Comparison of ENCODE assay signal across 9 cellular contexts in genomic region chr17:31392002-31392855, GRCh38. TPM values are rescaled to one million over a fixed set of nuclear protein-coding genes. Genes with fewer than 3 reads are reported as not detected.
A peak's percentile ranks its signal among the peaks of the same experiment; 100 is the strongest.
DNase-seq lines count a peak whose midpoint lies in the region; ATAC-seq and TF ChIP-seq lines count a peak whose summit lies in the region.
"Had no signal": no experiment of that assay in that cellular context is flagged by ENCODE, and none has a peak within 500 bp of the region (broad histone marks: within the 10 kb centered on the region; RNA-seq: fewer than 3 reads in every experiment).

No MANE protein-coding gene starts in this region.

- DNase-seq in DMS79 (lab: John Stamatoyannopoulos, UW) (peak; percentile 22), NT2/D1 (ENCODE audit: low read depth, low spot score) (no peak), esophagus muscularis mucosa (ENCODE audit: extremely low spot score) (peak; percentile 57), prostate gland (ENCODE audit: low spot score) (no peak), KBM-7 (no peak), left colon (no peak)
- no peak for DNase-seq in stimulated activated naive CD4-positive, alpha-beta T cell treated with Interleukin-2 at 50 U/mL for 16 hours (lab: John Stamatoyannopoulos, UW)
- DNase-seq: T1000 had no signal

- no peak for ATAC-seq in GM18873 (IDR thresholded peaks at IDR 0.05; ENCODE audit: low FRiP score, unreplicated experiment)
- ATAC-seq in left colon = no peak

- H3K4me3 ChIP-seq in NT2/D1 (ENCODE audit: insufficient read length, low read depth) = peak overlapping the region; percentile 37
- H3K4me3 ChIP-seq in esophagus muscularis mucosa = peak overlapping the region; percentile 48 to 62 (median 50)
- peak overlapping the region; percentile 32 to 37 for H3K4me3 ChIP-seq in prostate gland

- no peaks in the 10 kb centered on the region for H3K36me3 ChIP-seq in NT2/D1 (ENCODE audit: insufficient read depth, insufficient read length, low read length)
- no peaks in the 10 kb centered on the region for H3K36me3 ChIP-seq in esophagus muscularis mucosa
- no peaks in the 10 kb centered on the region for H3K36me3 ChIP-seq in prostate gland

- H3K9me3 ChIP-seq in NT2/D1 (ENCODE audit: insufficient read depth, low read length) (no peaks in the 10 kb centered on the region), esophagus muscularis mucosa (no peaks in the 10 kb centered on the region), prostate gland (no peaks in the 10 kb centered on the region)

- in situ Hi-C loops in KBM-7 (cut with MboI; ENCODE audit: low pct_unique_long_range_greater_than_20kb, low sequenced_read_pairs) = no loop called here

- 73% methylated on average over 11 of the region's 52 CpGs for WGBS in esophagus muscularis mucosa
- WGBS in prostate gland = 21% methylated on average over 45 of the region's 52 CpGs

- no peak for TF ChIP-seq POLR2A in esophagus muscularis mucosa (IDR thresholded peaks at IDR 0.05; ENCODE audit: low read depth)
- no peak for TF ChIP-seq POLR2A in prostate gland (IDR thresholded peaks at IDR 0.05)

- peaks cover 5% of the 10 kb centered on the region for H3K4me1 ChIP-seq in NT2/D1 (ENCODE audit: insufficient read depth, insufficient read length)
- H3K4me1 ChIP-seq in esophagus muscularis mucosa = peaks cover 11 to 20% (median 16%) of the 10 kb centered on the region in 4 donors
- no peaks in the 10 kb centered on the region for H3K4me1 ChIP-seq in prostate gland (replicated peaks)

- no peak overlapping the region for H3K27ac ChIP-seq in esophagus muscularis mucosa (replicated peaks in 1 of 4)
- no peak overlapping the region for H3K27ac ChIP-seq in prostate gland

- intact Hi-C loops in esophagus muscularis mucosa (cut with DNase I) = no loop called here
- intact Hi-C loops in prostate gland (cut with DNase I) = no loop called here
- intact Hi-C loops in left colon (cut with DNase I, micrococcal nuclease) = no loop called here

- H3K27me3 ChIP-seq in NT2/D1 (ENCODE audit: insufficient read depth, insufficient read length) (peaks cover 22% of the 10 kb centered on the region), esophagus muscularis mucosa (peaks cover 3 to 85% (median 26%) of the 10 kb centered on the region in 4 donors), prostate gland (replicated peaks; ENCODE audit: insufficient read depth) (peaks cover 4% of the 10 kb centered on the region)

- TF ChIP-seq EP300 in esophagus muscularis mucosa (IDR thresholded peaks at IDR 0.05) = no peak

- TF ChIP-seq CTCF in esophagus muscularis mucosa (IDR thresholded peaks at IDR 0.05) = no peak
- TF ChIP-seq CTCF in prostate gland (IDR thresholded peaks at IDR 0.05) = no peak

- H3K9ac ChIP-seq in NT2/D1 (ENCODE audit: insufficient read length, low read depth) = peak overlapping the region; percentile 44

RNA-seq across cellular contexts. Expression of gene RAB11FIP4, which starts 0.8 kb away (rescaled TPM):
- 1 to 10 TPM in 3 of 4 donors, under 1 TPM in 1; 0.75 to 2.3 (median 1.7) TPM for total RNA-seq in esophagus muscularis mucosa
- total RNA-seq in prostate gland = 10 to 100 TPM; 22.5 to 30.8 TPM
- total RNA-seq in left colon = 10 to 100 TPM; 42.5 to 46.9 TPM

Comparison
In these comparisons a context has a peak if more than half of its experiments do, and no peak if none do; other contexts are left out.
1. DNase-seq: peak in DMS79 (single experiment) and esophagus muscularis mucosa (single experiment); none in NT2/D1 (single experiment), prostate gland (single experiment), stimulated activated naive CD4-positive, alpha-beta T cell treated with Interleukin-2 at 50 U/mL for 16 hours (single experiment), KBM-7 (single experiment) and left colon (0 of 2).
2. RNA of gene RAB11FIP4, which starts 0.8 kb away (total RNA-seq): 42.5 to 46.9 TPM in left colon and 22.5 to 30.8 TPM in prostate gland; 0.75 to 2.3 TPM in esophagus muscularis mucosa; every median in the first group is over 4 times any median in the second.
3. Peak in every context shown above with its lines, with median percentiles within 50 percentile points of each other: H3K4me3 ChIP-seq.